In genomic region chr1:62457955-62458354, GRCh38 we compare ENCODE assay signal across 17 cellular contexts.
"Had no signal": no experiment of that assay in that cellular context is flagged by ENCODE, and none has a peak within 500 bp of the region (broad histone marks: within the 10 kb centered on the region; RNA-seq: fewer than 3 reads in every experiment).

No MANE protein-coding gene starts in this region.

- H3K27me3 ChIP-seq: brain microvascular endothelial cell, gastrocnemius medialis had no signal

- DNase-seq: activated CD4-positive, alpha-beta T cell treated with anti-CD3 and anti-CD28 coated beads, Interleukin-2, amount 10 ng/mL, durations not matched to agents 7 days and 5 days; activated CD8-positive, alpha-beta T cell treated with anti-CD3 and anti-CD28 coated beads, Interleukin-2, amount 10 ng/mL, durations not matched to agents 7 days and 5 days; activated effector memory CD4-positive, alpha-beta T cell treated with Interleukin-2 at 50 U/mL for 16 hours; activated naive CD4-positive, alpha-beta T cell treated with anti-CD3 and anti-CD28 coated beads, Interleukin-2, amount 10 ng/mL, durations not matched to agents 7 days and 5 days; activated naive CD8-positive, alpha-beta T cell treated with anti-CD3 and anti-CD28 coated beads, Interleukin-2, amount 50 U/mL, for 24 hours; activated T-cell treated with anti-CD3 and anti-CD28 coated beads, Interleukin-2, amount 50 U/mL, for 24 hours; aorta; brain microvascular endothelial cell; gastrocnemius medialis; kidney; left ventricle myocardium inferior; retina; stimulated activated CD4-positive, alpha-beta T cell treated with anti-CD3 and anti-CD28 coated beads, Interleukin-12 subunit alpha, Interleukin-12 subunit beta, amount 100 ng/mL, for 4 hours; stimulated activated CD4-positive, alpha-beta T cell treated with anti-CD3 and anti-CD28 coated beads, Interleukin-1b, Interleukin-23, amount 100 ng/mL, for 48 hours; stimulated activated CD8-positive, alpha-beta memory T cell treated with anti-CD3 and anti-CD28 coated beads, Interleukin-4, amount 100 ng/mL, for 48 hours; stimulated activated naive CD4-positive, alpha-beta T cell had no signal

- H3K36me3 ChIP-seq: gastrocnemius medialis had no signal

- H3K4me3 ChIP-seq: coronary artery, gastrocnemius medialis, left ventricle myocardium inferior had no signal

- H3K27ac ChIP-seq: brain microvascular endothelial cell, coronary artery, gastrocnemius medialis, left ventricle myocardium inferior had no signal

- ATAC-seq: activated CD8-positive, alpha-beta T cell treated with anti-CD3 and anti-CD28 coated beads, Interleukin-2, amount 10 ng/mL, durations not matched to agents 7 days and 5 days; activated naive CD8-positive, alpha-beta T cell treated with anti-CD3 and anti-CD28 coated beads, Interleukin-2, amount 50 U/mL, for 24 hours; gastrocnemius medialis had no signal

- H3K9me3 ChIP-seq: gastrocnemius medialis, left ventricle myocardium inferior had no signal

- H3K4me1 ChIP-seq: gastrocnemius medialis, left ventricle myocardium inferior had no signal
